Comparison of ENCODE assay signal across 8 cellular contexts in the genomic region with DNA sequence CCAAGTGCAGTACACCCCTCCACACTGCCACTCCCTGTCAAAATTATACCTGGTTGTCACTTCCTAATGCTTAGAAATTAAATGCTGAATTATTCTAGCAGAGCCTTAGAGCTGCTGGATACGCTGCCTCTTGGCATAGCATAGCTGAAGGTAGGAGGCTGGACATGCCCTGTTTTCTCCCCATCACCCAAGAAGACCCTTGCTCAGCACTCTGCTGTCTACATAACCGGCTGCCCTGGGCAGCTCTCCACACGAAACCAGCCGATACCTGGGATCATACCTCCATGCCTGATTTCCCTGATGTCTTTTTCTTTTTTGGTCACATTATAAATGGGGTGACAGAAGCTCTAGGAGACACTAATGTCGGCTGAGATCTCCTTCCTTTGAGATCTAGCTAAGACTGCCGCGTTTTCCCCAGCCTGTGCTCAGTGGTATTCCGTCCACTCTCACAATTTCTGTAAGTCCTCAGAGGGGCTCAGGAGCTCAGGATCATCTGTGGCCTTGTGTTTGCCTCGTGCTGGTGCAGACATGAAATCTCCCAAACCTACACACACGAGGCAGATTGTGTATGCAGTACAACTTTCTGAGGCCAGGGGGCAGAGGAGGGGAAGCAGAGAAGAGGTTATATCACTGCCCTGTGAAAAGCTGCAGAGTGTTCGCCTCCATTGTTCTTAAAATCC.
DNase-seq lines count a peak whose midpoint lies in the region; ATAC-seq lines count a peak whose summit lies in the region.

No MANE protein-coding gene starts in this region.

- peak; percentile 54 for ATAC-seq in HG03342 (IDR thresholded peaks at IDR 0.05; ENCODE audit: unreplicated experiment)
- peak; percentile 82 for ATAC-seq in stimulated activated naive CD8-positive, alpha-beta T cell treated with anti-CD3 and anti-CD28 coated beads, Interleukin-15, Interleukin-2, amounts not matched to agents 100 U/mL and 50 U/mL, for 24 hours
- ATAC-seq in HG03095 (IDR thresholded peaks at IDR 0.05; ENCODE audit: unreplicated experiment), result no peak

- DNase-seq in D341Med (ENCODE audit: low spot score), result peak; percentile 81
- peak; percentile 7 for DNase-seq in NCI-H524 treated with DMSO at 0.1 percent for 48 hours (lab: John Stamatoyannopoulos, UW)
- peak; percentile 79 for DNase-seq in activated CD4-positive, alpha-beta T cell treated with anti-CD3 and anti-CD28 coated beads for 48 hours
- peak; percentile 73 for DNase-seq in ecto neural progenitor cell (ENCODE audit: low spot score)
- peak; percentile 71 for DNase-seq in medulla oblongata (ENCODE audit: extremely low spot score)
- DNase-seq in stimulated activated naive CD8-positive, alpha-beta T cell treated with anti-CD3 and anti-CD28 coated beads, Interleukin-15, Interleukin-2, amounts not matched to agents 100 U/mL and 50 U/mL, for 24 hours, result peak; percentile 77

Comparison
In these comparisons a context has a peak if more than half of its experiments do, and no peak if none do; other contexts are left out.
1. DNase-seq: peak in every context shown above with its lines; median percentile 81 in D341Med; 79 in activated CD4-positive, alpha-beta T cell treated with anti-CD3 and anti-CD28 coated beads for 48 hours; 77 in stimulated activated naive CD8-positive, alpha-beta T cell treated with anti-CD3 and anti-CD28 coated beads, Interleukin-15, Interleukin-2, amounts not matched to agents 100 U/mL and 50 U/mL, for 24 hours; 73 in ecto neural progenitor cell; 71 in medulla oblongata; 7 in NCI-H524 treated with DMSO at 0.1 percent for 48 hours.